ENCODE assay signal across 13 cellular contexts in genomic region chr10:114025610-114026130, GRCh38. TPM values are rescaled to one million over a fixed set of nuclear protein-coding genes. Genes with fewer than 3 reads are reported as not detected.
A peak's percentile ranks its signal among the peaks of the same experiment; 100 is the strongest.
DNase-seq lines count a peak whose midpoint lies in the region; ATAC-seq and TF ChIP-seq lines count a peak whose summit lies in the region.
"Had no signal": no experiment of that assay in that cellular context is flagged by ENCODE, and none has a peak within 500 bp of the region (broad histone marks: within the 10 kb centered on the region; RNA-seq: fewer than 3 reads in every experiment).

No MANE protein-coding gene starts in this region.

- no peak overlapping the region for H2AFZ ChIP-seq in Loucy (ENCODE audit: low read length)

- H3K27ac ChIP-seq in neutrophil = peak overlapping the region; percentile 67
- H3K27ac ChIP-seq: ascending aorta had no signal

- no peaks in the 10 kb centered on the region for H3K9me2 ChIP-seq in Loucy (replicated peaks; ENCODE audit: low read depth, low read length)

- H3K4me1 ChIP-seq in Loucy (ENCODE audit: insufficient read depth, low read length, poor library complexity, severe bottlenecking) (peaks cover 45% of the 10 kb centered on the region), neutrophil (ENCODE audit: control insufficient read depth in 1 of 2, insufficient read depth in 1 of 2, low read depth in 1 of 2, low read length in 1 of 2) (peaks cover 32 to 42% of the 10 kb centered on the region in 2 experiments)
- H3K4me1 ChIP-seq: ascending aorta had no signal

- peaks cover 5% of the 10 kb centered on the region; the same call in 1 of the 2 replicates for H3F3A ChIP-seq in Loucy (ENCODE audit: low read depth)

- ATAC-seq in activated naive CD8-positive, alpha-beta T cell treated with anti-CD3 and anti-CD28 coated beads, Interleukin-2, amount 10 ng/mL, durations not matched to agents 7 days and 5 days (ENCODE audit: low read depth) = no peak
- ATAC-seq in HG03520 (IDR thresholded peaks at IDR 0.05; ENCODE audit: unreplicated experiment) = no peak

- H3K36me3 Mint-ChIP-seq in activated CD4-positive, alpha-beta T cell treated with anti-CD3 and anti-CD28 coated beads, Interleukin-2, amount 10 ng/mL, durations not matched to agents 24 days and 14 days (ENCODE audit: low read depth) = peaks cover 2% of the 10 kb centered on the region
- peaks cover 8% of the 10 kb centered on the region for H3K36me3 Mint-ChIP-seq in activated naive CD8-positive, alpha-beta T cell treated with anti-CD3 and anti-CD28 coated beads, Interleukin-2, amount 10 ng/mL, durations not matched to agents 7 days and 5 days

- peak overlapping the region; percentile 66 for H3K9ac ChIP-seq in Loucy (ENCODE audit: low read depth, low read length, poor library complexity, severe bottlenecking)

- no peak for DNase-seq in activated CD4-positive, alpha-beta T cell treated with anti-CD3 and anti-CD28 coated beads, Interleukin-2, amount 10 ng/mL, durations not matched to agents 24 days and 14 days
- DNase-seq in activated CD4-positive, alpha-beta T cell treated with anti-CD3 and anti-CD28 coated beads, Interleukin-2, amount 50 U/mL, for 4 hours = no peak
- no peak for DNase-seq in activated naive CD8-positive, alpha-beta T cell treated with anti-CD3 and anti-CD28 coated beads, Interleukin-2, amount 10 ng/mL, durations not matched to agents 7 days and 5 days
- DNase-seq in putamen (ENCODE audit: low spot score) = no peak
- no peak for DNase-seq in stimulated activated CD4-positive, alpha-beta T cell treated with anti-CD3 and anti-CD28 coated beads, Interleukin-15, amount 100 ng/mL, for 24 hours
- DNase-seq: NCI-H1105 treated with DMSO at 0.1 percent for 48 hours, NCI-H446 had no signal

- H3K9me3 ChIP-seq in Loucy (ENCODE audit: insufficient read depth, low read depth, low read length) = no peaks in the 10 kb centered on the region
- H3K9me3 ChIP-seq in neutrophil = no peaks in the 10 kb centered on the region
- H3K9me3 ChIP-seq: ascending aorta had no signal

- H3K27me3 ChIP-seq in Loucy (ENCODE audit: insufficient read depth, low read length, poor library complexity, severe bottlenecking) (no peaks in the 10 kb centered on the region), neutrophil (no peaks in the 10 kb centered on the region)
- H3K27me3 ChIP-seq: ascending aorta had no signal

- H3K4me2 ChIP-seq in Loucy (ENCODE audit: low read depth, low read length, poor library complexity, severe bottlenecking) = peak overlapping the region; percentile 64

- H3K27me3 Mint-ChIP-seq in activated CD4-positive, alpha-beta T cell treated with anti-CD3 and anti-CD28 coated beads, Interleukin-2, amount 10 ng/mL, durations not matched to agents 24 days and 14 days = peaks cover 45% of the 10 kb centered on the region
- peaks cover 51% of the 10 kb centered on the region for H3K27me3 Mint-ChIP-seq in activated naive CD8-positive, alpha-beta T cell treated with anti-CD3 and anti-CD28 coated beads, Interleukin-2, amount 10 ng/mL, durations not matched to agents 7 days and 5 days

- no peak overlapping the region for H3K27ac Mint-ChIP-seq in activated CD4-positive, alpha-beta T cell treated with anti-CD3 and anti-CD28 coated beads, Interleukin-2, amount 10 ng/mL, durations not matched to agents 24 days and 14 days
- H3K27ac Mint-ChIP-seq in activated naive CD8-positive, alpha-beta T cell treated with anti-CD3 and anti-CD28 coated beads, Interleukin-2, amount 10 ng/mL, durations not matched to agents 7 days and 5 days = peak overlapping the region; percentile 89

- intact Hi-C loops in activated CD4-positive, alpha-beta T cell treated with anti-CD3 and anti-CD28 coated beads, Interleukin-2, amount 10 ng/mL, durations not matched to agents 24 days and 14 days (cut with micrococcal nuclease) = no loop called here

- peak overlapping the region; percentile 56 for H3K4me3 Mint-ChIP-seq in activated CD4-positive, alpha-beta T cell treated with anti-CD3 and anti-CD28 coated beads, Interleukin-2, amount 10 ng/mL, durations not matched to agents 24 days and 14 days
- H3K4me3 Mint-ChIP-seq in activated naive CD8-positive, alpha-beta T cell treated with anti-CD3 and anti-CD28 coated beads, Interleukin-2, amount 10 ng/mL, durations not matched to agents 7 days and 5 days = peak overlapping the region; percentile 74

- no peaks in the 10 kb centered on the region for H3K36me3 ChIP-seq in Loucy (ENCODE audit: insufficient read depth, low read length)
- no peaks in the 10 kb centered on the region for H3K36me3 ChIP-seq in neutrophil
- H3K36me3 ChIP-seq: ascending aorta had no signal

- H4K20me1 ChIP-seq in Loucy (ENCODE audit: insufficient read depth, low read length, poor library complexity, severe bottlenecking) = no peaks in the 10 kb centered on the region

- peaks cover 6% of the 10 kb centered on the region for H3K9me3 Mint-ChIP-seq in activated CD4-positive, alpha-beta T cell treated with anti-CD3 and anti-CD28 coated beads, Interleukin-2, amount 10 ng/mL, durations not matched to agents 24 days and 14 days
- H3K9me3 Mint-ChIP-seq in activated naive CD8-positive, alpha-beta T cell treated with anti-CD3 and anti-CD28 coated beads, Interleukin-2, amount 10 ng/mL, durations not matched to agents 7 days and 5 days = peaks cover 6% of the 10 kb centered on the region

- H3K4me3 ChIP-seq in Loucy (ENCODE audit: low read length, poor library complexity, severe bottlenecking) = peak overlapping the region; percentile 40
- peak overlapping the region; percentile 7 to 44 for H3K4me3 ChIP-seq in neutrophil (ENCODE audit: low read depth in 1 of 2, low read length in 1 of 2)
- H3K4me3 ChIP-seq: ascending aorta, skin epidermis had no signal

- TF ChIP-seq CTCF in Loucy (conservative IDR thresholded peaks at IDR 0.05; ENCODE audit: low read length) (no peak), neutrophil (IDR thresholded peaks at IDR 0.05) (no peak)

- peaks cover 26% of the 10 kb centered on the region for H3K4me1 Mint-ChIP-seq in activated CD4-positive, alpha-beta T cell treated with anti-CD3 and anti-CD28 coated beads, Interleukin-2, amount 10 ng/mL, durations not matched to agents 24 days and 14 days
- peaks cover 29% of the 10 kb centered on the region for H3K4me1 Mint-ChIP-seq in activated naive CD8-positive, alpha-beta T cell treated with anti-CD3 and anti-CD28 coated beads, Interleukin-2, amount 10 ng/mL, durations not matched to agents 7 days and 5 days

- no peaks in the 10 kb centered on the region for H3K79me2 ChIP-seq in Loucy (ENCODE audit: insufficient read depth, low read length)

- POLR2A ChIA-PET in activated naive CD8-positive, alpha-beta T cell treated with anti-CD3 and anti-CD28 coated beads, Interleukin-2, amount 10 ng/mL, durations not matched to agents 7 days and 5 days (lab: Charles Lee) = no interaction called here

RNA-seq across cellular contexts. Expression of gene ADRB1, which starts 18.0 kb away (rescaled TPM):
- total RNA-seq in activated CD4-positive, alpha-beta T cell treated with anti-CD3 and anti-CD28 coated beads, Interleukin-2, amount 10 ng/mL, durations not matched to agents 24 days and 14 days = not detected in 2 replicates
- total RNA-seq in activated naive CD8-positive, alpha-beta T cell treated with anti-CD3 and anti-CD28 coated beads, Interleukin-2, amount 10 ng/mL, durations not matched to agents 7 days and 5 days = 1 to 10 TPM in 1 of 2 experiments, under 1 TPM in 1; 0.91 to 1.0 TPM
- total RNA-seq: ascending aorta, osteoblast had no signal
